ENCODE assay signal across 22 cellular contexts in genomic region chr4:30868257-30868656, GRCh38.
"Had no signal": no experiment of that assay in that cellular context is flagged by ENCODE, and none has a peak within 500 bp of the region (broad histone marks: within the 10 kb centered on the region; RNA-seq: fewer than 3 reads in every experiment).

No MANE protein-coding gene starts in this region.

- H3K4me1 Mint-ChIP-seq: activated CD4-positive, alpha-beta T cell treated with anti-CD3 and anti-CD28 coated beads, Interleukin-2, amount 10 ng/mL, durations not matched to agents 24 days and 14 days; activated naive CD8-positive, alpha-beta T cell treated with anti-CD3 and anti-CD28 coated beads for 36 hours; activated T-helper 17 cell treated with anti-CD3 and anti-CD28 coated beads, Interleukin-2, amount 50 U/mL, for 72 hours; immature natural killer cell; natural killer cell; stimulated activated effector memory CD8-positive, alpha-beta T cell treated with anti-CD3 and anti-CD28 coated beads, Interleukin-12 subunit alpha, Interleukin-12 subunit beta, amount 100 ng/mL, for 72 hours had no signal

- H3K4me3 ChIP-seq: gastrocnemius medialis, heart right ventricle, testis had no signal

- DNase-seq: activated CD4-positive, alpha-beta T cell treated with anti-CD3 and anti-CD28 coated beads, Interleukin-2, amount 10 ng/mL, durations not matched to agents 24 days and 14 days; activated CD8-positive, alpha-beta T cell treated with anti-CD3 and anti-CD28 coated beads for 36 hours; activated naive CD4-positive, alpha-beta T cell; activated naive CD8-positive, alpha-beta T cell treated with anti-CD3 and anti-CD28 coated beads for 36 hours; activated T-cell treated with anti-CD3 and anti-CD28 coated beads, Interleukin-2, amount 50 U/mL, for 1 hour; amniotic stem cell; central memory CD4-positive, alpha-beta T cell; cortex of kidney; erythroblast; gastrocnemius medialis; heart right ventricle; immature natural killer cell; left ventricle myocardium superior; natural killer cell; stimulated activated CD4-positive, alpha-beta T cell treated with anti-CD3 and anti-CD28 coated beads, Interleukin-2, amount 100 ng/mL, for 48 hours; testis had no signal

- H3K27me3 ChIP-seq: gastrocnemius medialis, heart right ventricle, neutrophil, testis had no signal

- H3K27me3 Mint-ChIP-seq: activated CD4-positive, alpha-beta T cell treated with anti-CD3 and anti-CD28 coated beads, Interleukin-2, amount 10 ng/mL, durations not matched to agents 24 days and 14 days; activated CD8-positive, alpha-beta T cell treated with anti-CD3 and anti-CD28 coated beads for 36 hours; activated naive CD8-positive, alpha-beta T cell treated with anti-CD3 and anti-CD28 coated beads for 36 hours; activated T-helper 17 cell treated with anti-CD3 and anti-CD28 coated beads, Interleukin-2, amount 50 U/mL, for 72 hours; brain had no signal

- H3K4me3 Mint-ChIP-seq: activated CD4-positive, alpha-beta T cell treated with anti-CD3 and anti-CD28 coated beads, Interleukin-2, amount 10 ng/mL, durations not matched to agents 24 days and 14 days; activated CD8-positive, alpha-beta T cell treated with anti-CD3 and anti-CD28 coated beads for 36 hours; activated naive CD8-positive, alpha-beta T cell treated with anti-CD3 and anti-CD28 coated beads for 36 hours; activated T-helper 17 cell treated with anti-CD3 and anti-CD28 coated beads, Interleukin-2, amount 50 U/mL, for 72 hours; brain; immature natural killer cell; natural killer cell; stimulated activated effector memory CD8-positive, alpha-beta T cell treated with anti-CD3 and anti-CD28 coated beads, Interleukin-12 subunit alpha, Interleukin-12 subunit beta, amount 100 ng/mL, for 72 hours; T-helper 1 cell treated with Interleukin-12 subunit alpha and Interleukin-12 subunit beta and Interleukin-4 antibody, amounts not matched to agents 30 μg/mL and 1 μg/mL, for 36 hours had no signal

- ATAC-seq: activated CD8-positive, alpha-beta T cell treated with anti-CD3 and anti-CD28 coated beads for 36 hours; activated T-helper 17 cell treated with anti-CD3 and anti-CD28 coated beads, Interleukin-2, amount 50 U/mL, for 72 hours; gastrocnemius medialis; heart right ventricle; left ventricle myocardium superior; natural killer cell; stimulated activated effector memory CD8-positive, alpha-beta T cell treated with anti-CD3 and anti-CD28 coated beads, Interleukin-12 subunit alpha, Interleukin-12 subunit beta, amount 100 ng/mL, for 72 hours had no signal

- H3K36me3 Mint-ChIP-seq: activated naive CD8-positive, alpha-beta T cell treated with anti-CD3 and anti-CD28 coated beads for 36 hours; natural killer cell; stimulated activated effector memory CD8-positive, alpha-beta T cell treated with anti-CD3 and anti-CD28 coated beads, Interleukin-12 subunit alpha, Interleukin-12 subunit beta, amount 100 ng/mL, for 72 hours had no signal

- H3K27ac Mint-ChIP-seq: activated CD4-positive, alpha-beta T cell treated with anti-CD3 and anti-CD28 coated beads, Interleukin-2, amount 10 ng/mL, durations not matched to agents 24 days and 14 days; activated CD8-positive, alpha-beta T cell treated with anti-CD3 and anti-CD28 coated beads for 36 hours; activated naive CD8-positive, alpha-beta T cell treated with anti-CD3 and anti-CD28 coated beads for 36 hours; activated T-helper 17 cell treated with anti-CD3 and anti-CD28 coated beads, Interleukin-2, amount 50 U/mL, for 72 hours; immature natural killer cell; natural killer cell; stimulated activated effector memory CD8-positive, alpha-beta T cell treated with anti-CD3 and anti-CD28 coated beads, Interleukin-12 subunit alpha, Interleukin-12 subunit beta, amount 100 ng/mL, for 72 hours; T-helper 1 cell treated with Interleukin-12 subunit alpha and Interleukin-12 subunit beta and Interleukin-4 antibody, amounts not matched to agents 30 μg/mL and 1 μg/mL, for 36 hours had no signal

- H3K27ac ChIP-seq: gastrocnemius medialis, heart right ventricle, neutrophil, parathyroid adenoma, testis had no signal

- H3K4me1 ChIP-seq: gastrocnemius medialis, parathyroid adenoma, testis had no signal

- H3K9me3 ChIP-seq: gastrocnemius medialis, neutrophil, testis had no signal

- H3K36me3 ChIP-seq: gastrocnemius medialis, heart right ventricle, neutrophil had no signal
